Comparison of ENCODE assay signal across 9 cellular contexts in the genomic region with DNA sequence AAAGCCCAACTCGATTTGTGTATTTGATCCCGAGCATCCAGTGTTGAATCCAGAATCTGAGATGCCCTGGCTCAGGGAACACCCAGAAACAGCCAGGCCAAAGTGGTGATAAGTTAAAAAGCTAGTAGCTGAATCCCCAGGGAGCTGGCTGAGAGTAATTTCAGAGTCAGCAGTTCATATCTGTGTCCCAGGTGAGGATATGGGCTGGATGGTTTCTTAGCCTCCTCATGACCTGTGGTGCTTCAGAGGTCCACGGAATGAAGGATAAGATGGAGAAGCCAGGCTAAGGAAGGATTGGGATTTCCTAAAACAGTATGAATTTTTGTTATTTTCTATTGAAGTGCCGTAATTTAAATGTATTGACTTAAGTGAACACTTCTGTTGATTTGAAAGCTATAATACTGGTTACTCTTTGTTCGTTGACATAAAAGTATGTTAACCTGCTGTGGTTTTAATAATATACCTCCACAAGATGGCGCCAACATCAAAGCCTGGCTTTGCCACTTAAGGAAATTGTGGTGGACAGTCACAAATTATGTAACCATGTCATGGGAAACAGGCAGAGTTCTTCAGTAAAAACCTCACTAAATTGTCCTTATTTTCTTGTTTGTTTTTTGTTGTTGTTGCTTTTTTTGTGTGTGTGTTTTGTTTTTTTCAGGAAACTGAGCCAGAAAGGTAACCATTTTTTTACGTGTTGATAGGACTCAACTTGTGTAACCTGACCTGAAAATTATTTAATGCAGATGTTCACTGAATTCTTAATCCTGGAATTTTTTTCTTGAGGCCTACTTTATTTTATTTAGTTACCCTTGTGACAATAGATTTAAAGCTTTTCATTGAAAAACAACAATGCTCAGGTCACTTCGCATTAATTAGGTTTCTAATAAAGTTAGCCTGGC. TPM values are rescaled to one million over a fixed set of nuclear protein-coding genes. Genes with fewer than 3 reads are reported as not detected.
A peak's percentile ranks its signal among the peaks of the same experiment; 100 is the strongest.
DNase-seq lines count a peak whose midpoint lies in the region; ATAC-seq and TF ChIP-seq lines count a peak whose summit lies in the region.
"Had no signal": no experiment of that assay in that cellular context is flagged by ENCODE, and none has a peak within 500 bp of the region (broad histone marks: within the 10 kb centered on the region; RNA-seq: fewer than 3 reads in every experiment).

No MANE protein-coding gene starts in this region.

- H3K4me1 ChIP-seq in suprapubic skin, result peaks cover 27% of the 10 kb centered on the region

- peak; percentile 14 to 39 for DNase-seq in activated CD8-positive, alpha-beta memory T cell treated with anti-CD3 and anti-CD28 coated beads for 4 hours (ENCODE audit: low read depth in 2 of 2)
- no peak for DNase-seq in activated CD8-positive, alpha-beta memory T cell treated with anti-CD3 and anti-CD28 coated beads, Interleukin-2, amount 50 U/mL, for 48 hours
- peak; percentile 56 for DNase-seq in NCI-H2107 (lab: John Stamatoyannopoulos, UW)
- peak; percentile 57 for DNase-seq in WERI-Rb-1
- peak; percentile 12 for DNase-seq in effector CD8-positive, alpha-beta T cell (lab: John Stamatoyannopoulos, UW)
- DNase-seq in lung microvascular endothelial cell (ENCODE audit: low read depth in 2 of 2), result peak; percentile 90 to 92
- DNase-seq in suprapubic skin (ENCODE audit: low spot score in 2 of 2), result no peak

- H3K36me3 ChIP-seq in WERI-Rb-1, result no peaks in the 10 kb centered on the region
- H3K36me3 ChIP-seq in suprapubic skin, result peaks cover 55% of the 10 kb centered on the region

- no peak for TF ChIP-seq POLR2A in suprapubic skin (IDR thresholded peaks at IDR 0.05)

- H3K27ac ChIP-seq in WERI-Rb-1 (no peak overlapping the region), suprapubic skin (no peak overlapping the region)

- peak; percentile 5 for ATAC-seq in HG02840 (IDR thresholded peaks at IDR 0.05; ENCODE audit: low FRiP score, unreplicated experiment)

- WGBS in suprapubic skin, result 52% methylated on average over 8 of the region's 8 CpGs

- H3K4me3 ChIP-seq in WERI-Rb-1 (ENCODE audit: low read depth, low read length) (no peak overlapping the region), suprapubic skin (no peak overlapping the region)

- H3K9me3 ChIP-seq in WERI-Rb-1 (ENCODE audit: severe bottlenecking), result no peaks in the 10 kb centered on the region
- H3K9me3 ChIP-seq in suprapubic skin, result no peaks in the 10 kb centered on the region

- no peak for TF ChIP-seq EP300 in suprapubic skin (IDR thresholded peaks at IDR 0.05)

- TF ChIP-seq CTCF in WERI-Rb-1 (IDR thresholded peaks at IDR 0.05; ENCODE audit: low read depth, low read length), result peak; percentile 49; the same call in 1 of the 2 replicates
- TF ChIP-seq CTCF in suprapubic skin (IDR thresholded peaks at IDR 0.05), result peak; percentile 60 to 71

- no peaks in the 10 kb centered on the region for H3K27me3 ChIP-seq in WERI-Rb-1 (ENCODE audit: insufficient read depth, low read depth, severe bottlenecking)
- no peaks in the 10 kb centered on the region for H3K27me3 ChIP-seq in suprapubic skin

RNA-seq across cellular contexts. Expression of gene MTAP, which starts 11.4 kb away (rescaled TPM):
- total RNA-seq in lung microvascular endothelial cell (11.1 and 13.3 TPM in 2 replicates), suprapubic skin (10 to 100 TPM; 15.2 to 24.9 (median 22.1) TPM)
- total RNA-seq: Daoy had no signal

Comparison
In these comparisons a context has a peak if more than half of its experiments do, and no peak if none do; other contexts are left out.
1. DNase-seq: peak in activated CD8-positive, alpha-beta memory T cell treated with anti-CD3 and anti-CD28 coated beads for 4 hours (2 of 2), NCI-H2107 (single experiment), WERI-Rb-1 (single experiment), effector CD8-positive, alpha-beta T cell (single experiment) and lung microvascular endothelial cell (2 of 2); none in activated CD8-positive, alpha-beta memory T cell treated with anti-CD3 and anti-CD28 coated beads, Interleukin-2, amount 50 U/mL, for 48 hours (single experiment) and suprapubic skin (0 of 2).